In the genomic region with DNA sequence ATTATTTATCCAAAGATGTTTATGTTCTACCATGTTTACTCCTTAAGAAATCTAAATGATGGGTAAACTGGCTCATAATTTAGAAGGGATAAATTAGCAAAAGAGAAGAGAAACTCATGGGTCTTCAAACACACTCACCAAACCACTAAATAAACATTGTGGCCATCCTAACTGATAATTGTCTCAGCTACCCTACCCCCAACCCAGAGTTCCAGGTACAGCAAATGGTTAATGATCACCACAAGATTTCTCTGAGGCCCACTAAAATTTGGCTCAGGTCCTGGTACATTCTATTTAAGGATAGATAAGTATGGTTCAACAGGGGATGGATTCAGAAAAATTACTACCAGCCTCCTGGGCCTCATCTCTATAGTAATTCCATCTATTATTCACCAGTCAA, we compare ENCODE assay signal across 1 cellular context.
A peak's percentile ranks its signal among the peaks of the same experiment; 100 is the strongest.
TF ChIP-seq lines count a peak whose summit lies in the region.

No MANE protein-coding gene starts in this region.

TF ChIP-seq in HepG2, 621 proteins besides CTCF, POLR2A, EP300 and RAD21:
- TF ChIP-seq, protein P1, sequence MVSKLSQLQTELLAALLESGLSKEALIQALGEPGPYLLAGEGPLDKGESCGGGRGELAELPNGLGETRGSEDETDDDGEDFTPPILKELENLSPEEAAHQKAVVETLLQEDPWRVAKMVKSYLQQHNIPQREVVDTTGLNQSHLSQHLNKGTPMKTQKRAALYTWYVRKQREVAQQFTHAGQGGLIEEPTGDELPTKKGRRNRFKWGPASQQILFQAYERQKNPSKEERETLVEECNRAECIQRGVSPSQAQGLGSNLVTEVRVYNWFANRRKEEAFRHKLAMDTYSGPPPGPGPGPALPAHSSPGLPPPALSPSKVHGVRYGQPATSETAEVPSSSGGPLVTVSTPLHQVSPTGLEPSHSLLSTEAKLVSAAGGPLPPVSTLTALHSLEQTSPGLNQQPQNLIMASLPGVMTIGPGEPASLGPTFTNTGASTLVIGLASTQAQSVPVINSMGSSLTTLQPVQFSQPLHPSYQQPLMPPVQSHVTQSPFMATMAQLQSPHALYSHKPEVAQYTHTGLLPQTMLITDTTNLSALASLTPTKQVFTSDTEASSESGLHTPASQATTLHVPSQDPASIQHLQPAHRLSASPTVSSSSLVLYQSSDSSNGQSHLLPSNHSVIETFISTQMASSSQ (IDR thresholded peaks at IDR 0.05; ENCODE audit: low read depth): 0 out of 2 replicates have a peak, but pooled peaks have one; percentile 22
- TF ChIP-seq, protein P1 (CRISPR knock-in tag; IDR thresholded peaks at IDR 0.05; ENCODE audit: borderline replicate concordance): peak; percentile 67; the same call in 1 of the 2 replicates
- peak; percentile 86 for TF ChIP-seq ZNF652 (CRISPR knock-in tag; IDR thresholded peaks at IDR 0.05; ENCODE audit: borderline replicate concordance, low read depth)
- no peak for TF ChIP-seq RARG (CRISPR knock-in tag; IDR thresholded peaks at IDR 0.05; ENCODE audit: low read depth)
- TF ChIP-seq ZNF251 (CRISPR knock-in tag; IDR thresholded peaks at IDR 0.05): no peak
- TF ChIP-seq SP4 (CRISPR knock-in tag; IDR thresholded peaks at IDR 0.05): no peak
- TF ChIP-seq, protein P2, sequence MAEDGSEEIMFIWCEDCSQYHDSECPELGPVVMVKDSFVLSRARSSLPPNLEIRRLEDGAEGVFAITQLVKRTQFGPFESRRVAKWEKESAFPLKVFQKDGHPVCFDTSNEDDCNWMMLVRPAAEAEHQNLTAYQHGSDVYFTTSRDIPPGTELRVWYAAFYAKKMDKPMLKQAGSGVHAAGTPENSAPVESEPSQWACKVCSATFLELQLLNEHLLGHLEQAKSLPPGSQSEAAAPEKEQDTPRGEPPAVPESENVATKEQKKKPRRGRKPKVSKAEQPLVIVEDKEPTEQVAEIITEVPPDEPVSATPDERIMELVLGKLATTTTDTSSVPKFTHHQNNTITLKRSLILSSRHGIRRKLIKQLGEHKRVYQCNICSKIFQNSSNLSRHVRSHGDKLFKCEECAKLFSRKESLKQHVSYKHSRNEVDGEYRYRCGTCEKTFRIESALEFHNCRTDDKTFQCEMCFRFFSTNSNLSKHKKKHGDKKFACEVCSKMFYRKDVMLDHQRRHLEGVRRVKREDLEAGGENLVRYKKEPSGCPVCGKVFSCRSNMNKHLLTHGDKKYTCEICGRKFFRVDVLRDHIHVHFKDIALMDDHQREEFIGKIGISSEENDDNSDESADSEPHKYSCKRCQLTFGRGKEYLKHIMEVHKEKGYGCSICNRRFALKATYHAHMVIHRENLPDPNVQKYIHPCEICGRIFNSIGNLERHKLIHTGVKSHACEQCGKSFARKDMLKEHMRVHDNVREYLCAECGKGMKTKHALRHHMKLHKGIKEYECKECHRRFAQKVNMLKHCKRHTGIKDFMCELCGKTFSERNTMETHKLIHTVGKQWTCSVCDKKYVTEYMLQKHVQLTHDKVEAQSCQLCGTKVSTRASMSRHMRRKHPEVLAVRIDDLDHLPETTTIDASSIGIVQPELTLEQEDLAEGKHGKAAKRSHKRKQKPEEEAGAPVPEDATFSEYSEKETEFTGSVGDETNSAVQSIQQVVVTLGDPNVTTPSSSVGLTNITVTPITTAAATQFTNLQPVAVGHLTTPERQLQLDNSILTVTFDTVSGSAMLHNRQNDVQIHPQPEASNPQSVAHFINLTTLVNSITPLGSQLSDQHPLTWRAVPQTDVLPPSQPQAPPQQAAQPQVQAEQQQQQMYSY (CRISPR knock-in tag; IDR thresholded peaks at IDR 0.05): no peak
- TF ChIP-seq ZNF430 (CRISPR knock-in tag; IDR thresholded peaks at IDR 0.05): no peak
- TF ChIP-seq, protein P3, sequence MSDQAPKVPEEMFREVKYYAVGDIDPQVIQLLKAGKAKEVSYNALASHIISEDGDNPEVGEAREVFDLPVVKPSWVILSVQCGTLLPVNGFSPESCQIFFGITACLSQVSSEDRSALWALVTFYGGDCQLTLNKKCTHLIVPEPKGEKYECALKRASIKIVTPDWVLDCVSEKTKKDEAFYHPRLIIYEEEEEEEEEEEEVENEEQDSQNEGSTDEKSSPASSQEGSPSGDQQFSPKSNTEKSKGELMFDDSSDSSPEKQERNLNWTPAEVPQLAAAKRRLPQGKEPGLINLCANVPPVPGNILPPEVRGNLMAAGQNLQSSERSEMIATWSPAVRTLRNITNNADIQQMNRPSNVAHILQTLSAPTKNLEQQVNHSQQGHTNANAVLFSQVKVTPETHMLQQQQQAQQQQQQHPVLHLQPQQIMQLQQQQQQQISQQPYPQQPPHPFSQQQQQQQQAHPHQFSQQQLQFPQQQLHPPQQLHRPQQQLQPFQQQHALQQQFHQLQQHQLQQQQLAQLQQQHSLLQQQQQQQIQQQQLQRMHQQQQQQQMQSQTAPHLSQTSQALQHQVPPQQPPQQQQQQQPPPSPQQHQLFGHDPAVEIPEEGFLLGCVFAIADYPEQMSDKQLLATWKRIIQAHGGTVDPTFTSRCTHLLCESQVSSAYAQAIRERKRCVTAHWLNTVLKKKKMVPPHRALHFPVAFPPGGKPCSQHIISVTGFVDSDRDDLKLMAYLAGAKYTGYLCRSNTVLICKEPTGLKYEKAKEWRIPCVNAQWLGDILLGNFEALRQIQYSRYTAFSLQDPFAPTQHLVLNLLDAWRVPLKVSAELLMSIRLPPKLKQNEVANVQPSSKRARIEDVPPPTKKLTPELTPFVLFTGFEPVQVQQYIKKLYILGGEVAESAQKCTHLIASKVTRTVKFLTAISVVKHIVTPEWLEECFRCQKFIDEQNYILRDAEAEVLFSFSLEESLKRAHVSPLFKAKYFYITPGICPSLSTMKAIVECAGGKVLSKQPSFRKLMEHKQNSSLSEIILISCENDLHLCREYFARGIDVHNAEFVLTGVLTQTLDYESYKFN (CRISPR knock-in tag; conservative IDR thresholded peaks at IDR 0.05): 0 out of 2 replicates have a peak, but pooled peaks have one; percentile 22
- no peak for TF ChIP-seq IRX3 (CRISPR knock-in tag; IDR thresholded peaks at IDR 0.05; ENCODE audit: borderline replicate concordance, low read depth)
- no peak for TF ChIP-seq SOX13 (IDR thresholded peaks at IDR 0.05)
- 0 out of 4 replicates have a peak, but pooled peaks of 1 of the 2 experiments have one; percentile 9 for TF ChIP-seq SOX13 (CRISPR knock-in tag; conservative IDR thresholded peaks at IDR 0.05 in 1 of 2, IDR thresholded peaks at IDR 0.05 in 1 of 2)
- TF ChIP-seq, protein P4, sequence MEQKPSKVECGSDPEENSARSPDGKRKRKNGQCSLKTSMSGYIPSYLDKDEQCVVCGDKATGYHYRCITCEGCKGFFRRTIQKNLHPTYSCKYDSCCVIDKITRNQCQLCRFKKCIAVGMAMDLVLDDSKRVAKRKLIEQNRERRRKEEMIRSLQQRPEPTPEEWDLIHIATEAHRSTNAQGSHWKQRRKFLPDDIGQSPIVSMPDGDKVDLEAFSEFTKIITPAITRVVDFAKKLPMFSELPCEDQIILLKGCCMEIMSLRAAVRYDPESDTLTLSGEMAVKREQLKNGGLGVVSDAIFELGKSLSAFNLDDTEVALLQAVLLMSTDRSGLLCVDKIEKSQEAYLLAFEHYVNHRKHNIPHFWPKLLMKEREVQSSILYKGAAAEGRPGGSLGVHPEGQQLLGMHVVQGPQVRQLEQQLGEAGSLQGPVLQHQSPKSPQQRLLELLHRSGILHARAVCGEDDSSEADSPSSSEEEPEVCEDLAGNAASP (CRISPR knock-in tag; IDR thresholded peaks at IDR 0.05; ENCODE audit: borderline replicate concordance): no peak
- no peak for TF ChIP-seq KDM2A (CRISPR knock-in tag; IDR thresholded peaks at IDR 0.05; ENCODE audit: borderline replicate concordance, low read depth)
- no peak for TF ChIP-seq HOXD1 (CRISPR knock-in tag; IDR thresholded peaks at IDR 0.05)
- TF ChIP-seq TCF7 (IDR thresholded peaks at IDR 0.05; ENCODE audit: low read depth): peak; percentile 24; the same call in 1 of the 2 replicates
